ENCODE assay signal across 30 cellular contexts in the genomic region with DNA sequence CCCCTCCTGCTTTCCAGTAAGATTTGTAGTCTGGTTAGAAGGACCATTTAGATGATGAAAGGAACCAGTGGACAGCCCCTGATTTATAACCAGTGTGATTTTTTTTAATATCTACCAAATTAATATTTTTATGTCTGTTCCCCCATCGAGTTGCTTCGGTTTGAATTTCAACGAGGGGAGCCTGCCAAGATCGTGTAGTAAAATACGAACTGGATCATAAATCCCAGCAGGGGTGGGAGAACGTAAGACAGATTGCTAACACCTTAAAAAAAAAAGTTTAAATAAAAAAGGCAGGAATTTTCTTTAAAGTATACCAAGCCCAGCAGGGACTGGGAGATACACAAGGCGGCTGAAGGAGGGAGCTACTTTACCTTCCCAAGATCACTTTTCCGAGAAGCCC.
"Had no signal": no experiment of that assay in that cellular context is flagged by ENCODE, and none has a peak within 500 bp of the region (broad histone marks: within the 10 kb centered on the region; RNA-seq: fewer than 3 reads in every experiment).

No MANE protein-coding gene starts in this region.

- H3K4me1 Mint-ChIP-seq: activated CD4-positive, alpha-beta T cell treated with anti-CD3 and anti-CD28 coated beads for 36 hours; activated CD4-positive, alpha-beta T cell treated with anti-CD3 and anti-CD28 coated beads, Interleukin-2, amount 10 ng/mL, durations not matched to agents 24 days and 14 days; activated CD8-positive, alpha-beta memory T cell treated with anti-CD3 and anti-CD28 coated beads, Interleukin-2, amount 10 ng/mL, durations not matched to agents 7 days and 5 days; activated naive CD4-positive, alpha-beta T cell treated with anti-CD3 and anti-CD28 coated beads, Interleukin-2, amount 50 U/mL, for 24 hours; activated naive CD8-positive, alpha-beta T cell treated with anti-CD3 and anti-CD28 coated beads for 36 hours; activated naive CD8-positive, alpha-beta T cell treated with anti-CD3 and anti-CD28 coated beads, Interleukin-2, amount 50 U/mL, for 24 hours had no signal

- ATAC-seq: activated CD4-positive, alpha-beta T cell treated with anti-CD3 and anti-CD28 coated beads for 36 hours; activated CD8-positive, alpha-beta memory T cell treated with anti-CD3 and anti-CD28 coated beads, Interleukin-2, amount 10 ng/mL, durations not matched to agents 7 days and 5 days; activated CD8-positive, alpha-beta T cell treated with anti-CD3 and anti-CD28 coated beads, Interleukin-2, amount 10 ng/mL, durations not matched to agents 7 days and 5 days; activated naive CD8-positive, alpha-beta T cell treated with anti-CD3 and anti-CD28 coated beads, Interleukin-2, amount 50 U/mL, for 24 hours; body of pancreas; gastroesophageal sphincter; heart right ventricle had no signal

- H3K9me3 Mint-ChIP-seq: activated CD4-positive, alpha-beta memory T cell treated with anti-CD3 and anti-CD28 coated beads for 36 hours; activated CD4-positive, alpha-beta T cell treated with anti-CD3 and anti-CD28 coated beads, Interleukin-2, amount 10 ng/mL, durations not matched to agents 24 days and 14 days; activated naive CD4-positive, alpha-beta T cell treated with anti-CD3 and anti-CD28 coated beads for 36 hours; activated naive CD4-positive, alpha-beta T cell treated with anti-CD3 and anti-CD28 coated beads, Interleukin-2, amount 50 U/mL, for 24 hours; activated naive CD8-positive, alpha-beta T cell treated with anti-CD3 and anti-CD28 coated beads for 36 hours; activated naive CD8-positive, alpha-beta T cell treated with anti-CD3 and anti-CD28 coated beads, Interleukin-2, amount 50 U/mL, for 24 hours; activated T-helper 2 cell treated with anti-CD3 and anti-CD28 coated beads, Interferon-gamma antibody, Interleukin-2, Interleukin-4, amounts not matched to agents 10 μg/mL and 5 μg/mL and 100 μg/mL, durations not matched to agents 14 hours and 24 hours and 36 hours had no signal

- H3K27ac Mint-ChIP-seq: activated CD4-positive, alpha-beta memory T cell treated with anti-CD3 and anti-CD28 coated beads for 36 hours; activated CD4-positive, alpha-beta T cell treated with anti-CD3 and anti-CD28 coated beads for 36 hours; activated CD4-positive, alpha-beta T cell treated with anti-CD3 and anti-CD28 coated beads, Interleukin-2, amount 10 ng/mL, durations not matched to agents 24 days and 14 days; activated CD8-positive, alpha-beta memory T cell treated with anti-CD3 and anti-CD28 coated beads, Interleukin-2, amount 10 ng/mL, durations not matched to agents 7 days and 5 days; activated CD8-positive, alpha-beta T cell treated with anti-CD3 and anti-CD28 coated beads, Interleukin-2, amount 10 ng/mL, durations not matched to agents 7 days and 5 days; activated naive CD4-positive, alpha-beta T cell treated with anti-CD3 and anti-CD28 coated beads for 36 hours; activated naive CD4-positive, alpha-beta T cell treated with anti-CD3 and anti-CD28 coated beads, Interleukin-2, amount 50 U/mL, for 24 hours; activated naive CD8-positive, alpha-beta T cell treated with anti-CD3 and anti-CD28 coated beads for 36 hours; activated naive CD8-positive, alpha-beta T cell treated with anti-CD3 and anti-CD28 coated beads, Interleukin-2, amount 50 U/mL, for 24 hours; activated T-helper 1 cell treated with anti-CD3 and anti-CD28 coated beads, Interleukin-12 subunit alpha, Interleukin-12 subunit beta, Interleukin-2, Interleukin-4 antibody, amounts not matched to agents 30 ng/mL and 10 ng/mL and 1 ng/mL, durations not matched to agents 14 hours and 24 hours and 36 hours; activated T-helper 2 cell treated with anti-CD3 and anti-CD28 coated beads, Interferon-gamma antibody, Interleukin-2, Interleukin-4, amounts not matched to agents 10 μg/mL and 5 μg/mL and 100 μg/mL, durations not matched to agents 14 hours and 24 hours and 36 hours had no signal

- H3K4me3 Mint-ChIP-seq: activated CD4-positive, alpha-beta memory T cell treated with anti-CD3 and anti-CD28 coated beads for 36 hours; activated CD4-positive, alpha-beta T cell treated with anti-CD3 and anti-CD28 coated beads for 36 hours; activated CD4-positive, alpha-beta T cell treated with anti-CD3 and anti-CD28 coated beads, Interleukin-2, amount 10 ng/mL, durations not matched to agents 24 days and 14 days; activated CD8-positive, alpha-beta memory T cell treated with anti-CD3 and anti-CD28 coated beads, Interleukin-2, amount 10 ng/mL, durations not matched to agents 7 days and 5 days; activated CD8-positive, alpha-beta T cell treated with anti-CD3 and anti-CD28 coated beads, Interleukin-2, amount 10 ng/mL, durations not matched to agents 7 days and 5 days; activated naive CD4-positive, alpha-beta T cell treated with anti-CD3 and anti-CD28 coated beads for 36 hours; activated naive CD4-positive, alpha-beta T cell treated with anti-CD3 and anti-CD28 coated beads, Interleukin-2, amount 50 U/mL, for 24 hours; activated naive CD8-positive, alpha-beta T cell treated with anti-CD3 and anti-CD28 coated beads for 36 hours; activated naive CD8-positive, alpha-beta T cell treated with anti-CD3 and anti-CD28 coated beads, Interleukin-2, amount 50 U/mL, for 24 hours; activated T-helper 1 cell treated with anti-CD3 and anti-CD28 coated beads, Interleukin-12 subunit alpha, Interleukin-12 subunit beta, Interleukin-2, Interleukin-4 antibody, amounts not matched to agents 30 ng/mL and 10 ng/mL and 1 ng/mL, durations not matched to agents 14 hours and 24 hours and 36 hours had no signal

- DNase-seq: activated CD4-positive, alpha-beta memory T cell treated with anti-CD3 and anti-CD28 coated beads for 36 hours; activated CD4-positive, alpha-beta T cell treated with anti-CD3 and anti-CD28 coated beads for 36 hours; activated CD4-positive, alpha-beta T cell treated with anti-CD3 and anti-CD28 coated beads, Interleukin-2, amount 10 ng/mL, durations not matched to agents 24 days and 14 days; activated CD4-positive, CD25-positive, alpha-beta regulatory T cell; activated CD4-positive, CD25-positive, alpha-beta regulatory T cell treated with anti-CD3 and anti-CD28 coated beads, Interleukin-2, amount 50 U/mL, for 72 hours; activated CD8-positive, alpha-beta memory T cell treated with anti-CD3 and anti-CD28 coated beads, Interleukin-2, amount 10 ng/mL, durations not matched to agents 7 days and 5 days; activated CD8-positive, alpha-beta memory T cell treated with anti-CD3 and anti-CD28 coated beads, Interleukin-2, amount 50 U/mL, for 4 hours; activated CD8-positive, alpha-beta T cell treated with anti-CD3 and anti-CD28 coated beads, Interleukin-2, amount 10 ng/mL, durations not matched to agents 7 days and 5 days; activated effector memory CD4-positive, alpha-beta T cell treated with anti-CD3 and anti-CD28 coated beads, Interleukin-2, amount 50 U/mL, for 16 hours; activated naive CD4-positive, alpha-beta T cell treated with anti-CD3 and anti-CD28 coated beads for 36 hours; activated naive CD8-positive, alpha-beta T cell treated with anti-CD3 and anti-CD28 coated beads for 36 hours; activated naive CD8-positive, alpha-beta T cell treated with anti-CD3 and anti-CD28 coated beads, Interleukin-2, amount 50 U/mL, for 24 hours; activated T-cell treated with anti-CD3 and anti-CD28 coated beads, Interleukin-2, amount 50 U/mL, for 1 hour; activated T-cell treated with anti-CD3 and anti-CD28 coated beads, Interleukin-2, amount 50 U/mL, for 48 hours; adrenal gland; amygdala; aorta; body of pancreas; caudate nucleus; cerebellar nuclear complex; colonic mucosa; effector CD8-positive, alpha-beta T cell; esophagus squamous epithelium; foreskin melanocyte; heart right ventricle; T-helper 2 cell had no signal

- H3K36me3 Mint-ChIP-seq: activated CD4-positive, alpha-beta memory T cell treated with anti-CD3 and anti-CD28 coated beads for 36 hours; activated CD8-positive, alpha-beta memory T cell treated with anti-CD3 and anti-CD28 coated beads, Interleukin-2, amount 10 ng/mL, durations not matched to agents 7 days and 5 days; activated naive CD4-positive, alpha-beta T cell treated with anti-CD3 and anti-CD28 coated beads, Interleukin-2, amount 50 U/mL, for 24 hours; activated naive CD8-positive, alpha-beta T cell treated with anti-CD3 and anti-CD28 coated beads for 36 hours had no signal
